Comparison of ENCODE assay signal across 10 cellular contexts in genomic region chr4:128571747-128572146, GRCh38.
DNase-seq lines count a peak whose midpoint lies in the region; ATAC-seq, FAIRE-seq and TF ChIP-seq lines count a peak whose summit lies in the region.
"Had no signal": no experiment of that assay in that cellular context is flagged by ENCODE, and none has a peak within 500 bp of the region (broad histone marks: within the 10 kb centered on the region; RNA-seq: fewer than 3 reads in every experiment).

No MANE protein-coding gene starts in this region.

- TF ChIP-seq CTCF in upper lobe of right lung (IDR thresholded peaks at IDR 0.05) (no peak), natural killer cell (IDR thresholded peaks at IDR 0.05) (no peak)

- intact Hi-C loops in upper lobe of right lung (cut with DNase I) (loop anchor here (10.0 kb wide), 1 partner anchor 233 kb away; the partner anchor contains the start of gene JADE1), natural killer cell (cut with micrococcal nuclease) (no loop called here)

- DNase-seq in LoVo (ENCODE audit: low spot score) (peak; percentile 48), brain pericyte (ENCODE audit: low read depth, low spot score) (peak; percentile 68), upper lobe of right lung (no peak), natural killer cell (no peak), NCI-H2029 (lab: John Stamatoyannopoulos, UW) (no peak)
- DNase-seq in stimulated activated naive B cell treated with anti-CD40 and anti-IgM and Interleukin-4, amounts not matched to agents 10 μg/mL and 1 μg/mL and 100 μg/mL, for 72 hours: no peak
- DNase-seq: activated CD8-positive, alpha-beta T cell treated with anti-CD3 and anti-CD28 coated beads, Interleukin-2, amount 10 ng/mL, durations not matched to agents 7 days and 5 days; effector memory CD4-positive, alpha-beta T cell; posterior cingulate gyrus had no signal

- no peaks in the 10 kb centered on the region for H3K9me3 ChIP-seq in upper lobe of right lung

- no peaks in the 10 kb centered on the region for H3K9me3 Mint-ChIP-seq in natural killer cell
- no peaks in the 10 kb centered on the region for H3K9me3 Mint-ChIP-seq in stimulated activated naive B cell treated with anti-CD40 and anti-IgM and Interleukin-4, amounts not matched to agents 10 μg/mL and 1 μg/mL and 100 μg/mL, for 72 hours

- H3K27ac Mint-ChIP-seq in natural killer cell: no peak overlapping the region
- no peak overlapping the region for H3K27ac Mint-ChIP-seq in stimulated activated naive B cell treated with anti-CD40 and anti-IgM and Interleukin-4, amounts not matched to agents 10 μg/mL and 1 μg/mL and 100 μg/mL, for 72 hours
- H3K27ac Mint-ChIP-seq: activated CD8-positive, alpha-beta T cell treated with anti-CD3 and anti-CD28 coated beads, Interleukin-2, amount 10 ng/mL, durations not matched to agents 7 days and 5 days had no signal

- ATAC-seq in upper lobe of right lung (peak; percentile 46), natural killer cell (no peak)
- no peak for ATAC-seq in stimulated activated naive B cell treated with anti-CD40 and anti-IgM and Interleukin-4, amounts not matched to agents 10 μg/mL and 1 μg/mL and 100 μg/mL, for 72 hours (replicated peaks)
- ATAC-seq: activated CD8-positive, alpha-beta T cell treated with anti-CD3 and anti-CD28 coated beads, Interleukin-2, amount 10 ng/mL, durations not matched to agents 7 days and 5 days had no signal

- peak; percentile 81 for FAIRE-seq in islet of Langerhans (lab: Jason Lieb, UNC)

- H3K36me3 ChIP-seq in upper lobe of right lung: no peaks in the 10 kb centered on the region

- H3K4me3 ChIP-seq in upper lobe of right lung: no peak overlapping the region

- H3K27ac ChIP-seq in upper lobe of right lung: peak overlapping the region; percentile 45

- H3K4me1 Mint-ChIP-seq in natural killer cell: no peaks in the 10 kb centered on the region
- no peaks in the 10 kb centered on the region for H3K4me1 Mint-ChIP-seq in stimulated activated naive B cell treated with anti-CD40 and anti-IgM and Interleukin-4, amounts not matched to agents 10 μg/mL and 1 μg/mL and 100 μg/mL, for 72 hours

- no peaks in the 10 kb centered on the region for H3K27me3 ChIP-seq in upper lobe of right lung

- peaks cover 0 to 5% of the 10 kb centered on the region in 2 donors for H3K27me3 Mint-ChIP-seq in natural killer cell (ENCODE audit: low read depth in 2 of 2)
- H3K27me3 Mint-ChIP-seq in stimulated activated naive B cell treated with anti-CD40 and anti-IgM and Interleukin-4, amounts not matched to agents 10 μg/mL and 1 μg/mL and 100 μg/mL, for 72 hours: peaks cover 0 to 12% of the 10 kb centered on the region in 2 donors

- peaks cover 23% of the 10 kb centered on the region for H3K4me1 ChIP-seq in upper lobe of right lung

- H3K4me3 Mint-ChIP-seq in natural killer cell: no peak overlapping the region
- H3K4me3 Mint-ChIP-seq in stimulated activated naive B cell treated with anti-CD40 and anti-IgM and Interleukin-4, amounts not matched to agents 10 μg/mL and 1 μg/mL and 100 μg/mL, for 72 hours: no peak overlapping the region
- H3K4me3 Mint-ChIP-seq: activated CD8-positive, alpha-beta T cell treated with anti-CD3 and anti-CD28 coated beads, Interleukin-2, amount 10 ng/mL, durations not matched to agents 7 days and 5 days had no signal

- H3K36me3 Mint-ChIP-seq in natural killer cell: no peaks in the 10 kb centered on the region
- no peaks in the 10 kb centered on the region for H3K36me3 Mint-ChIP-seq in stimulated activated naive B cell treated with anti-CD40 and anti-IgM and Interleukin-4, amounts not matched to agents 10 μg/mL and 1 μg/mL and 100 μg/mL, for 72 hours

Comparison
In these comparisons a context has a peak if more than half of its experiments do, and no peak if none do; other contexts are left out.
1. DNase-seq: peak in LoVo (single experiment) and brain pericyte (single experiment); none in upper lobe of right lung (single experiment), natural killer cell (single experiment), NCI-H2029 (single experiment) and stimulated activated naive B cell treated with anti-CD40 and anti-IgM and Interleukin-4, amounts not matched to agents 10 μg/mL and 1 μg/mL and 100 μg/mL, for 72 hours (single experiment).